In the genomic region with DNA sequence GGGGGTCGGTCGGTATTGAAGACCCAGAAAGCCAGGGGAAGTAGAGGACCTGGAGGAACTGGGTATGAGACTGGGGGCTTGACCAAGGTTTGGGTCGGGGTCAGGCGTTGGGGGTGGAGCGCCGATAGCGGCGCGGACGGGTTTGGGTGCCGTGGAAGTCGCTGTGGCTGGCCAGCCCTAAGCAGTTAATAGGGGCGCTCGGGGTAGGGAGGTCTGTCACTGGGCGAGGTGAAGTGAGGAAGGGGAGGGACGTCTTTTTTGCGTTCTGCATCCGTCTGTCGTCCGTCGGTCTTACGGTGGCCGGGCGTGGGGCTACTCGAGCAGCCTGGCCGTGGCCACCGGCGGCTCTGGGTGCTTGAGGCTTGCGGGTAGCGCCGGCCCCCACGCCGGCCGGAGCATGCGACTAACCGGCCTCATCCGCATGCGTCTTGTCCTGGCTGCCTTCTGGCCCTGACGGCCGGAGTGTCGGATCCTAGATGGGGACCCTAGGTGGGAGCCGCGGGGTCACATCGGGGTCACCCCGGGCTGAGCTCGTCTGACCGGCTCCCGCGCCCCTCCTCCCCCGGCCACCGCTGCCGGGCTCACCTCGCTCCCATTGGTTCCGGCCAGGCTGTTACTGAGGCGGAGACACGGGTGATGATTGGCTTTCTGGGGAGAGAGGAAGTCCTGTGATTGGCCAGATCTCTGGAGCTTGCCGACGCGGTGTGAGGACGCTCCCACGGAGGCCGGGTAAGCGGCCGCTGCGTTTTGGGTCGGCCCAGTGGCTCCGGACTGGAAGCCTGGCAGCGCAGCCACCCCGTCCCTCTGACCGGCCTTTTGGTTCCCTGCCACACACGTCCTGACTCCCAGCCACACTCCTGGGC, we compare ENCODE assay signal across 1 cellular context.
TF ChIP-seq lines count a peak whose summit lies in the region.

No MANE protein-coding gene starts in this region.

TF ChIP-seq in HepG2, 621 proteins besides CTCF, POLR2A, EP300 and RAD21 (continued from another document and continues in another):
- TF ChIP-seq SIX1 (CRISPR knock-in tag; IDR thresholded peaks at IDR 0.05; ENCODE audit: borderline replicate concordance), result no peak
- no peak for TF ChIP-seq BRCA1 (CRISPR knock-in tag; IDR thresholded peaks at IDR 0.05)
- TF ChIP-seq ZNF235 (CRISPR knock-in tag; IDR thresholded peaks at IDR 0.05; ENCODE audit: borderline replicate concordance), result no peak
- TF ChIP-seq ZFP37 (CRISPR knock-in tag; IDR thresholded peaks at IDR 0.05; ENCODE audit: borderline replicate concordance), result no peak
- no peak for TF ChIP-seq GLI4 (CRISPR knock-in tag; IDR thresholded peaks at IDR 0.05; ENCODE audit: borderline replicate concordance)
- TF ChIP-seq TBX3 (IDR thresholded peaks at IDR 0.05; ENCODE audit: borderline replicate concordance), result no peak
- TF ChIP-seq TARDBP (CRISPR knock-in tag; IDR thresholded peaks at IDR 0.05), result peak; percentile 24; the same call in 1 of the 2 replicates
- TF ChIP-seq, protein P1, sequence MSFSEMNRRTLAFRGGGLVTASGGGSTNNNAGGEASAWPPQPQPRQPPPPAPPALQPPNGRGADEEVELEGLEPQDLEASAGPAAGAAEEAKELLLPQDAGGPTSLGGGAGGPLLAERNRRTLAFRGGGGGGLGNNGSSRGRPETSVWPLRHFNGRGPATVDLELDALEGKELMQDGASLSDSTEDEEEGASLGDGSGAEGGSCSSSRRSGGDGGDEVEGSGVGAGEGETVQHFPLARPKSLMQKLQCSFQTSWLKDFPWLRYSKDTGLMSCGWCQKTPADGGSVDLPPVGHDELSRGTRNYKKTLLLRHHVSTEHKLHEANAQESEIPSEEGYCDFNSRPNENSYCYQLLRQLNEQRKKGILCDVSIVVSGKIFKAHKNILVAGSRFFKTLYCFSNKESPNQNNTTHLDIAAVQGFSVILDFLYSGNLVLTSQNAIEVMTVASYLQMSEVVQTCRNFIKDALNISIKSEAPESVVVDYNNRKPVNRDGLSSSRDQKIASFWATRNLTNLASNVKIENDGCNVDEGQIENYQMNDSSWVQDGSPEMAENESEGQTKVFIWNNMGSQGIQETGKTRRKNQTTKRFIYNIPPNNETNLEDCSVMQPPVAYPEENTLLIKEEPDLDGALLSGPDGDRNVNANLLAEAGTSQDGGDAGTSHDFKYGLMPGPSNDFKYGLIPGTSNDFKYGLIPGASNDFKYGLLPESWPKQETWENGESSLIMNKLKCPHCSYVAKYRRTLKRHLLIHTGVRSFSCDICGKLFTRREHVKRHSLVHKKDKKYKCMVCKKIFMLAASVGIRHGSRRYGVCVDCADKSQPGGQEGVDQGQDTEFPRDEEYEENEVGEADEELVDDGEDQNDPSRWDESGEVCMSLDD (CRISPR knock-in tag; IDR thresholded peaks at IDR 0.05; ENCODE audit: borderline replicate concordance), result no peak; the same call in 1 of the 2 replicates
- no peak for TF ChIP-seq ZNF260 (CRISPR knock-in tag; IDR thresholded peaks at IDR 0.05; ENCODE audit: borderline replicate concordance, low read depth)
- TF ChIP-seq ZNF143 (CRISPR knock-in tag; IDR thresholded peaks at IDR 0.05), result no peak; the same call in 1 of the 2 replicates
- no peak for TF ChIP-seq PAF1 (CRISPR knock-in tag; IDR thresholded peaks at IDR 0.05)
- no peak for TF ChIP-seq ZFP36 (IDR thresholded peaks at IDR 0.05; ENCODE audit: borderline replicate concordance, low read depth, low read length, partially characterized antibody)
- TF ChIP-seq SOX6 (IDR thresholded peaks at IDR 0.05), result no peak
- no peak; the same call in 1 of the 2 replicates for TF ChIP-seq SOX6 (CRISPR knock-in tag; IDR thresholded peaks at IDR 0.05)
- TF ChIP-seq, protein P2, sequence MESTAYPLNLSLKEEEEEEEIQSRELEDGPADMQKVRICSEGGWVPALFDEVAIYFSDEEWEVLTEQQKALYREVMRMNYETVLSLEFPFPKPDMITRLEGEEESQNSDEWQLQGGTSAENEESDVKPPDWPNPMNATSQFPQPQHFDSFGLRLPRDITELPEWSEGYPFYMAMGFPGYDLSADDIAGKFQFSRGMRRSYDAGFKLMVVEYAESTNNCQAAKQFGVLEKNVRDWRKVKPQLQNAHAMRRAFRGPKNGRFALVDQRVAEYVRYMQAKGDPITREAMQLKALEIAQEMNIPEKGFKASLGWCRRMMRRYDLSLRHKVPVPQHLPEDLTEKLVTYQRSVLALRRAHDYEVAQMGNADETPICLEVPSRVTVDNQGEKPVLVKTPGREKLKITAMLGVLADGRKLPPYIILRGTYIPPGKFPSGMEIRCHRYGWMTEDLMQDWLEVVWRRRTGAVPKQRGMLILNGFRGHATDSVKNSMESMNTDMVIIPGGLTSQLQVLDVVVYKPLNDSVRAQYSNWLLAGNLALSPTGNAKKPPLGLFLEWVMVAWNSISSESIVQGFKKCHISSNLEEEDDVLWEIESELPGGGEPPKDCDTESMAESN (CRISPR knock-in tag; conservative IDR thresholded peaks at IDR 0.05), result no peak
- TF ChIP-seq, protein P3, sequence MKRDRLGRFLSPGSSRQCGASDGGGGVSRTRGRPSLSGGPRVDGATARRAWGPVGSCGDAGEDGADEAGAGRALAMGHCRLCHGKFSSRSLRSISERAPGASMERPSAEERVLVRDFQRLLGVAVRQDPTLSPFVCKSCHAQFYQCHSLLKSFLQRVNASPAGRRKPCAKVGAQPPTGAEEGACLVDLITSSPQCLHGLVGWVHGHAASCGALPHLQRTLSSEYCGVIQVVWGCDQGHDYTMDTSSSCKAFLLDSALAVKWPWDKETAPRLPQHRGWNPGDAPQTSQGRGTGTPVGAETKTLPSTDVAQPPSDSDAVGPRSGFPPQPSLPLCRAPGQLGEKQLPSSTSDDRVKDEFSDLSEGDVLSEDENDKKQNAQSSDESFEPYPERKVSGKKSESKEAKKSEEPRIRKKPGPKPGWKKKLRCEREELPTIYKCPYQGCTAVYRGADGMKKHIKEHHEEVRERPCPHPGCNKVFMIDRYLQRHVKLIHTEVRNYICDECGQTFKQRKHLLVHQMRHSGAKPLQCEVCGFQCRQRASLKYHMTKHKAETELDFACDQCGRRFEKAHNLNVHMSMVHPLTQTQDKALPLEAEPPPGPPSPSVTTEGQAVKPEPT (CRISPR knock-in tag; IDR thresholded peaks at IDR 0.05; ENCODE audit: low read depth), result no peak
- TF ChIP-seq, protein P4, sequence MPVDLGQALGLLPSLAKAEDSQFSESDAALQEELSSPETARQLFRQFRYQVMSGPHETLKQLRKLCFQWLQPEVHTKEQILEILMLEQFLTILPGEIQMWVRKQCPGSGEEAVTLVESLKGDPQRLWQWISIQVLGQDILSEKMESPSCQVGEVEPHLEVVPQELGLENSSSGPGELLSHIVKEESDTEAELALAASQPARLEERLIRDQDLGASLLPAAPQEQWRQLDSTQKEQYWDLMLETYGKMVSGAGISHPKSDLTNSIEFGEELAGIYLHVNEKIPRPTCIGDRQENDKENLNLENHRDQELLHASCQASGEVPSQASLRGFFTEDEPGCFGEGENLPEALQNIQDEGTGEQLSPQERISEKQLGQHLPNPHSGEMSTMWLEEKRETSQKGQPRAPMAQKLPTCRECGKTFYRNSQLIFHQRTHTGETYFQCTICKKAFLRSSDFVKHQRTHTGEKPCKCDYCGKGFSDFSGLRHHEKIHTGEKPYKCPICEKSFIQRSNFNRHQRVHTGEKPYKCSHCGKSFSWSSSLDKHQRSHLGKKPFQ (CRISPR knock-in tag; IDR thresholded peaks at IDR 0.05; ENCODE audit: insufficient replicate concordance), result no peak
- TF ChIP-seq ZNF615 (CRISPR knock-in tag; IDR thresholded peaks at IDR 0.05; ENCODE audit: borderline replicate concordance), result no peak
- no peak for TF ChIP-seq NPAS2 (CRISPR knock-in tag; IDR thresholded peaks at IDR 0.05; ENCODE audit: borderline replicate concordance)
- TF ChIP-seq, protein P5, sequence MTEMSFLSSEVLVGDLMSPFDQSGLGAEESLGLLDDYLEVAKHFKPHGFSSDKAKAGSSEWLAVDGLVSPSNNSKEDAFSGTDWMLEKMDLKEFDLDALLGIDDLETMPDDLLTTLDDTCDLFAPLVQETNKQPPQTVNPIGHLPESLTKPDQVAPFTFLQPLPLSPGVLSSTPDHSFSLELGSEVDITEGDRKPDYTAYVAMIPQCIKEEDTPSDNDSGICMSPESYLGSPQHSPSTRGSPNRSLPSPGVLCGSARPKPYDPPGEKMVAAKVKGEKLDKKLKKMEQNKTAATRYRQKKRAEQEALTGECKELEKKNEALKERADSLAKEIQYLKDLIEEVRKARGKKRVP (CRISPR knock-in tag; IDR thresholded peaks at IDR 0.05), result no peak
- TF ChIP-seq XRCC5 (optimal IDR thresholded peaks at IDR 0.05; ENCODE audit: low read length), result no peak
- TF ChIP-seq ZNF224 (CRISPR knock-in tag; IDR thresholded peaks at IDR 0.05), result no peak
- TF ChIP-seq GTF2F1 (IDR thresholded peaks at IDR 0.05; ENCODE audit: low read length), result no peak
- TF ChIP-seq, protein P6, sequence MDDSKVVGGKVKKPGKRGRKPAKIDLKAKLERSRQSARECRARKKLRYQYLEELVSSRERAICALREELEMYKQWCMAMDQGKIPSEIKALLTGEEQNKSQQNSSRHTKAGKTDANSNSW (CRISPR knock-in tag; IDR thresholded peaks at IDR 0.05; ENCODE audit: borderline replicate concordance), result no peak
- 0 out of 2 replicates have a peak, but pooled peaks have one; percentile 49 for TF ChIP-seq MIER3 (CRISPR knock-in tag; IDR thresholded peaks at IDR 0.05; ENCODE audit: borderline replicate concordance)
- no peak for TF ChIP-seq HMG20A (CRISPR knock-in tag; IDR thresholded peaks at IDR 0.05; ENCODE audit: borderline replicate concordance)
- no peak for TF ChIP-seq GZF1 (CRISPR knock-in tag; IDR thresholded peaks at IDR 0.05)
- peak; percentile 49; the same call in 1 of the 2 replicates for TF ChIP-seq CREM (IDR thresholded peaks at IDR 0.05)
- no peak for TF ChIP-seq CREM (CRISPR knock-in tag; IDR thresholded peaks at IDR 0.05)
- no peak for TF ChIP-seq ZNF572 (CRISPR knock-in tag; IDR thresholded peaks at IDR 0.05)
- TF ChIP-seq, protein P7, sequence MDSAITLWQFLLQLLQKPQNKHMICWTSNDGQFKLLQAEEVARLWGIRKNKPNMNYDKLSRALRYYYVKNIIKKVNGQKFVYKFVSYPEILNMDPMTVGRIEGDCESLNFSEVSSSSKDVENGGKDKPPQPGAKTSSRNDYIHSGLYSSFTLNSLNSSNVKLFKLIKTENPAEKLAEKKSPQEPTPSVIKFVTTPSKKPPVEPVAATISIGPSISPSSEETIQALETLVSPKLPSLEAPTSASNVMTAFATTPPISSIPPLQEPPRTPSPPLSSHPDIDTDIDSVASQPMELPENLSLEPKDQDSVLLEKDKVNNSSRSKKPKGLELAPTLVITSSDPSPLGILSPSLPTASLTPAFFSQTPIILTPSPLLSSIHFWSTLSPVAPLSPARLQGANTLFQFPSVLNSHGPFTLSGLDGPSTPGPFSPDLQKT (CRISPR knock-in tag; IDR thresholded peaks at IDR 0.05; ENCODE audit: borderline replicate concordance), result no peak
- TF ChIP-seq ZNF24 (IDR thresholded peaks at IDR 0.05), result no peak
- TF ChIP-seq, protein P8, sequence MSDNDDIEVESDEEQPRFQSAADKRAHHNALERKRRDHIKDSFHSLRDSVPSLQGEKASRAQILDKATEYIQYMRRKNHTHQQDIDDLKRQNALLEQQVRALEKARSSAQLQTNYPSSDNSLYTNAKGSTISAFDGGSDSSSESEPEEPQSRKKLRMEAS (IDR thresholded peaks at IDR 0.05), result peak; percentile 34
- no peak for TF ChIP-seq RORA (CRISPR knock-in tag; IDR thresholded peaks at IDR 0.05)
- no peak for TF ChIP-seq SYNCRIP (IDR thresholded peaks at IDR 0.05; ENCODE audit: insufficient read depth, low read depth, low read length)
- no peak for TF ChIP-seq ZNF460 (CRISPR knock-in tag; IDR thresholded peaks at IDR 0.05; ENCODE audit: borderline replicate concordance)
- no peak for TF ChIP-seq ZNF766 (CRISPR knock-in tag; IDR thresholded peaks at IDR 0.05; ENCODE audit: borderline replicate concordance)
- no peak; the same call in 1 of the 2 replicates for TF ChIP-seq YEATS2 (CRISPR knock-in tag; IDR thresholded peaks at IDR 0.05; ENCODE audit: borderline replicate concordance)
- TF ChIP-seq JUNB (CRISPR knock-in tag; IDR thresholded peaks at IDR 0.05; ENCODE audit: borderline replicate concordance), result no peak
- TF ChIP-seq HNF4G (IDR thresholded peaks at IDR 0.05; ENCODE audit: borderline replicate concordance, low read depth, low read length), result no peak
- no peak for TF ChIP-seq HNF4G (CRISPR knock-in tag; IDR thresholded peaks at IDR 0.05; ENCODE audit: borderline replicate concordance, low read depth)
- TF ChIP-seq, protein P9, sequence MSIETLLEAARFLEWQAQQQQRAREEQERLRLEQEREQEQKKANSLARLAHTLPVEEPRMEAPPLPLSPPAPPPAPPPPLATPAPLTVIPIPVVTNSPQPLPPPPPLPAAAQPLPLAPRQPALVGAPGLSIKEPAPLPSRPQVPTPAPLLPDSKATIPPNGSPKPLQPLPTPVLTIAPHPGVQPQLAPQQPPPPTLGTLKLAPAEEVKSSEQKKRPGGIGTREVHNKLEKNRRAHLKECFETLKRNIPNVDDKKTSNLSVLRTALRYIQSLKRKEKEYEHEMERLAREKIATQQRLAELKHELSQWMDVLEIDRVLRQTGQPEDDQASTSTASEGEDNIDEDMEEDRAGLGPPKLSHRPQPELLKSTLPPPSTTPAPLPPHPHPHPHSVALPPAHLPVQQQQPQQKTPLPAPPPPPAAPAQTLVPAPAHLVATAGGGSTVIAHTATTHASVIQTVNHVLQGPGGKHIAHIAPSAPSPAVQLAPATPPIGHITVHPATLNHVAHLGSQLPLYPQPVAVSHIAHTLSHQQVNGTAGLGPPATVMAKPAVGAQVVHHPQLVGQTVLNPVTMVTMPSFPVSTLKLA (IDR thresholded peaks at IDR 0.05), result no peak; the same call in 1 of the 2 replicates
- TF ChIP-seq, protein P10, sequence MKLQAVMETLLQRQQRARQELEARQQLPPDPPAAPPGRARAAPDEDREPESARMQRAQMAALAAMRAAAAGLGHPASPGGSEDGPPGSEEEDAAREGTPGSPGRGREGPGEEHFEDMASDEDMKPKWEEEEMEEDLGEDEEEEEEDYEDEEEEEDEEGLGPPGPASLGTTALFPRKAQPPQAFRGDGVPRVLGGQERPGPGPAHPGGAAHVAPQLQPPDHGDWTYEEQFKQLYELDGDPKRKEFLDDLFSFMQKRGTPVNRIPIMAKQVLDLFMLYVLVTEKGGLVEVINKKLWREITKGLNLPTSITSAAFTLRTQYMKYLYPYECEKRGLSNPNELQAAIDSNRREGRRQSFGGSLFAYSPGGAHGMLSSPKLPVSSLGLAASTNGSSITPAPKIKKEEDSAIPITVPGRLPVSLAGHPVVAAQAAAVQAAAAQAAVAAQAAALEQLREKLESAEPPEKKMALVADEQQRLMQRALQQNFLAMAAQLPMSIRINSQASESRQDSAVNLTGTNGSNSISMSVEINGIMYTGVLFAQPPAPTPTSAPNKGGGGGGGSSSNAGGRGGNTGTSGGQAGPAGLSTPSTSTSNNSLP (IDR thresholded peaks at IDR 0.05; ENCODE audit: low read depth, low read length), result no peak
- TF ChIP-seq NFE2 (CRISPR knock-in tag; IDR thresholded peaks at IDR 0.05), result no peak
- TF ChIP-seq, protein P11, sequence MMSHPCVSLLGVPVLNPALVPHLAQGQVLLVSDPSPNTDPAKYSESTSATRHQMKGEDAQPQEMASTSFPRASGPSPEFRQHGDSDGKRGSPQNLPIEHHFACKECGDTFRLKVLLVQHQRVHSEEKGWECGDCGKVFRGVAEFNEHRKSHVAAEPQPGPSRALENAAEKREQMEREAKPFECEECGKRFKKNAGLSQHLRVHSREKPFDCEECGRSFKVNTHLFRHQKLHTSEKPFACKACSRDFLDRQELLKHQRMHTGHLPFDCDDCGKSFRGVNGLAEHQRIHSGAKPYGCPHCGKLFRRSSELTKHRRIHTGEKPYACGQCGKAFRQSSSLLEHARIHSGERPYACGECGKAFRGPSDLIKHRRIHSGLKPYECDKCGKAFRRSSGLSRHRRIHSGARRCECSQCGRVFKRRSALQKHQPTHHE (CRISPR knock-in tag; IDR thresholded peaks at IDR 0.05; ENCODE audit: borderline replicate concordance), result no peak
